In the genomic region with DNA sequence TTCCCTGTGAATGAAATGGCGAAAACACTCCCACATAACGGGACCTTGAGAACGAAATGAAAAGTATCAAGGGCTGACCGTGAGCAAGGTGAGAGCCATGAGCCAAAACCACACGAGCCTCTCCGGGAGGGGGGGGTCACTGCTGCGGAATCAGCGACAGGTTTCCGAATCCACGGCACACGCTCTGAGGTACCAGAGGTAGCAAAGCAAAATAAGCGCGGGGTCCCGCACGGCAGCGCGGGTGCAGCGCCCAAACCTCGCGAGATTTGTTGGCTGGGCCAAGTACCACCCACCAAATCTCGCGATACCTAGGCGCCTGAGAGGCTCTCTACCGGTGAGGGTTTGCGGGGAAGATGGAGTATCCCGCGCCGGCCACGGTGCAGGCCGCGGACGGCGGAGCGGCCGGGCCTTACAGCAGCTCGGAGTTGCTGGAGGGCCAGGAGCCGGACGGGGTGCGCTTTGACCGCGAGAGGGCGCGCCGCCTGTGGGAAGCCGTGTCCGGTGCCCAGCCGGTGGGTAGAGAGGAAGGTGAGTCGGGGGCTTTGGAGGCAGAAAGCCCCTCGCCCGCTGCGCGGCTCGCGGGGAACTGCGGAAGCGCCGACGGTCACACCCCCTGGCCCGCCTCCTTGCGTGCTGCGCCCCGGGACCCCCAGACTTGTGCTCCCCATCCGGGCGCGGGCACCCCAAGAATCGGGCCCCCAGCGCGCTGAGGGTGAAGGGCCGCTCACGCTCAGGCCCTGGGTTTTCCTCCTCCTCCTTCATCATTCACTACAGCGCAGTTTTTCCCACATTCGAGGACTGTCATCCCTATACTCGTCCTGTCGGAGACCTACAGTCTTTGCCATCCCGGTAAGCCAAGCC, we compare ENCODE assay signal across 1 cellular context.
TF ChIP-seq lines count a peak whose summit lies in the region.

A gene with protein sequence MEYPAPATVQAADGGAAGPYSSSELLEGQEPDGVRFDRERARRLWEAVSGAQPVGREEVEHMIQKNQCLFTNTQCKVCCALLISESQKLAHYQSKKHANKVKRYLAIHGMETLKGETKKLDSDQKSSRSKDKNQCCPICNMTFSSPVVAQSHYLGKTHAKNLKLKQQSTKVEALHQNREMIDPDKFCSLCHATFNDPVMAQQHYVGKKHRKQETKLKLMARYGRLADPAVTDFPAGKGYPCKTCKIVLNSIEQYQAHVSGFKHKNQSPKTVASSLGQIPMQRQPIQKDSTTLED (plus strand): TSS at position 311 of the 861 bp plus-strand sequence. CDS start 43 bp downstream, at position 354.

TF ChIP-seq in HepG2, 621 proteins besides CTCF, POLR2A, EP300 and RAD21 (continued from another document and continues in another):
- TF ChIP-seq SALL2 (CRISPR knock-in tag; IDR thresholded peaks at IDR 0.05) (peak; percentile 69), FOXJ3 (CRISPR knock-in tag; IDR thresholded peaks at IDR 0.05; ENCODE audit: borderline replicate concordance) (peak; percentile 7; the same call in 1 of the 2 replicates), ZNF773 (CRISPR knock-in tag; IDR thresholded peaks at IDR 0.05; ENCODE audit: borderline replicate concordance) (peak; percentile 44; the same call in 1 of the 2 replicates), ZFP1 (CRISPR knock-in tag; IDR thresholded peaks at IDR 0.05) (no peak), ZBTB21 (CRISPR knock-in tag; IDR thresholded peaks at IDR 0.05) (no peak), SIX1 (CRISPR knock-in tag; IDR thresholded peaks at IDR 0.05; ENCODE audit: borderline replicate concordance) (peak; percentile 44; the same call in 1 of the 2 replicates), SPEN (CRISPR knock-in tag; IDR thresholded peaks at IDR 0.05; ENCODE audit: low read depth) (peak; percentile 84), ZNF343 (CRISPR knock-in tag; IDR thresholded peaks at IDR 0.05) (0 out of 2 replicates have a peak, but pooled peaks have one; percentile 58), ZMYM4 (CRISPR knock-in tag; IDR thresholded peaks at IDR 0.05) (peak; percentile 72; the same call in 1 of the 2 replicates), HES4 (CRISPR knock-in tag; IDR thresholded peaks at IDR 0.05; ENCODE audit: borderline replicate concordance) (peak; percentile 82; the same call in 1 of the 2 replicates), ZNF782 (CRISPR knock-in tag; IDR thresholded peaks at IDR 0.05; ENCODE audit: borderline replicate concordance) (0 out of 2 replicates have a peak, but pooled peaks have one; percentile 29), TSC22D2 (CRISPR knock-in tag; IDR thresholded peaks at IDR 0.05; ENCODE audit: borderline replicate concordance) (peak; percentile 30; the same call in 1 of the 2 replicates), ZNF256 (CRISPR knock-in tag; conservative IDR thresholded peaks at IDR 0.05) (peak; percentile 57; the same call in 1 of the 2 replicates), ATF3 (CRISPR knock-in tag; IDR thresholded peaks at IDR 0.05) (0 out of 2 replicates have a peak, but pooled peaks have one; percentile 13), ZNF33B (CRISPR knock-in tag; IDR thresholded peaks at IDR 0.05) (no peak; the same call in 1 of the 2 replicates), FIP1L1 (IDR thresholded peaks at IDR 0.05; ENCODE audit: borderline replicate concordance, insufficient read depth, low read depth, low read length) (no peak), PHF21A (CRISPR knock-in tag; IDR thresholded peaks at IDR 0.05) (0 out of 2 replicates have a peak, but pooled peaks have one; percentile 68), TRAFD1 (CRISPR knock-in tag; IDR thresholded peaks at IDR 0.05; ENCODE audit: borderline replicate concordance) (no peak), KMT2B (CRISPR knock-in tag; IDR thresholded peaks at IDR 0.05) (peak; percentile 58; the same call in 1 of the 2 replicates), LRRFIP1 (CRISPR knock-in tag; conservative IDR thresholded peaks at IDR 0.05) (no peak), ZNF780A (CRISPR knock-in tag; IDR thresholded peaks at IDR 0.05) (no peak), NCOA5 (CRISPR knock-in tag; IDR thresholded peaks at IDR 0.05) (no peak), NR3C1 (CRISPR knock-in tag; IDR thresholded peaks at IDR 0.05) (no peak), KMT2A (CRISPR knock-in tag; IDR thresholded peaks at IDR 0.05) (peak; percentile 92; the same call in 1 of the 2 replicates)
- TF ChIP-seq, protein P1, sequence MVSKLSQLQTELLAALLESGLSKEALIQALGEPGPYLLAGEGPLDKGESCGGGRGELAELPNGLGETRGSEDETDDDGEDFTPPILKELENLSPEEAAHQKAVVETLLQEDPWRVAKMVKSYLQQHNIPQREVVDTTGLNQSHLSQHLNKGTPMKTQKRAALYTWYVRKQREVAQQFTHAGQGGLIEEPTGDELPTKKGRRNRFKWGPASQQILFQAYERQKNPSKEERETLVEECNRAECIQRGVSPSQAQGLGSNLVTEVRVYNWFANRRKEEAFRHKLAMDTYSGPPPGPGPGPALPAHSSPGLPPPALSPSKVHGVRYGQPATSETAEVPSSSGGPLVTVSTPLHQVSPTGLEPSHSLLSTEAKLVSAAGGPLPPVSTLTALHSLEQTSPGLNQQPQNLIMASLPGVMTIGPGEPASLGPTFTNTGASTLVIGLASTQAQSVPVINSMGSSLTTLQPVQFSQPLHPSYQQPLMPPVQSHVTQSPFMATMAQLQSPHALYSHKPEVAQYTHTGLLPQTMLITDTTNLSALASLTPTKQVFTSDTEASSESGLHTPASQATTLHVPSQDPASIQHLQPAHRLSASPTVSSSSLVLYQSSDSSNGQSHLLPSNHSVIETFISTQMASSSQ (IDR thresholded peaks at IDR 0.05; ENCODE audit: low read depth) = no peak
- TF ChIP-seq, protein P1 (CRISPR knock-in tag; IDR thresholded peaks at IDR 0.05; ENCODE audit: borderline replicate concordance) = 0 out of 2 replicates have a peak, but pooled peaks have one; percentile 57
- TF ChIP-seq, protein P2, sequence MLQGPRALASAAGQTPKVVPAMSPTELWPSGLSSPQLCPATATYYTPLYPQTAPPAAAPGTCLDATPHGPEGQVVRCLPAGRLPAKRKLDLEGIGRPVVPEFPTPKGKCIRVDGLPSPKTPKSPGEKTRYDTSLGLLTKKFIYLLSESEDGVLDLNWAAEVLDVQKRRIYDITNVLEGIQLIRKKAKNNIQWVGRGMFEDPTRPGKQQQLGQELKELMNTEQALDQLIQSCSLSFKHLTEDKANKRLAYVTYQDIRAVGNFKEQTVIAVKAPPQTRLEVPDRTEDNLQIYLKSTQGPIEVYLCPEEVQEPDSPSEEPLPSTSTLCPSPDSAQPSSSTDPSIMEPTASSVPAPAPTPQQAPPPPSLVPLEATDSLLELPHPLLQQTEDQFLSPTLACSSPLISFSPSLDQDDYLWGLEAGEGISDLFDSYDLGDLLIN (CRISPR knock-in tag; IDR thresholded peaks at IDR 0.05; ENCODE audit: borderline replicate concordance) = no peak
- TF ChIP-seq, protein P3, sequence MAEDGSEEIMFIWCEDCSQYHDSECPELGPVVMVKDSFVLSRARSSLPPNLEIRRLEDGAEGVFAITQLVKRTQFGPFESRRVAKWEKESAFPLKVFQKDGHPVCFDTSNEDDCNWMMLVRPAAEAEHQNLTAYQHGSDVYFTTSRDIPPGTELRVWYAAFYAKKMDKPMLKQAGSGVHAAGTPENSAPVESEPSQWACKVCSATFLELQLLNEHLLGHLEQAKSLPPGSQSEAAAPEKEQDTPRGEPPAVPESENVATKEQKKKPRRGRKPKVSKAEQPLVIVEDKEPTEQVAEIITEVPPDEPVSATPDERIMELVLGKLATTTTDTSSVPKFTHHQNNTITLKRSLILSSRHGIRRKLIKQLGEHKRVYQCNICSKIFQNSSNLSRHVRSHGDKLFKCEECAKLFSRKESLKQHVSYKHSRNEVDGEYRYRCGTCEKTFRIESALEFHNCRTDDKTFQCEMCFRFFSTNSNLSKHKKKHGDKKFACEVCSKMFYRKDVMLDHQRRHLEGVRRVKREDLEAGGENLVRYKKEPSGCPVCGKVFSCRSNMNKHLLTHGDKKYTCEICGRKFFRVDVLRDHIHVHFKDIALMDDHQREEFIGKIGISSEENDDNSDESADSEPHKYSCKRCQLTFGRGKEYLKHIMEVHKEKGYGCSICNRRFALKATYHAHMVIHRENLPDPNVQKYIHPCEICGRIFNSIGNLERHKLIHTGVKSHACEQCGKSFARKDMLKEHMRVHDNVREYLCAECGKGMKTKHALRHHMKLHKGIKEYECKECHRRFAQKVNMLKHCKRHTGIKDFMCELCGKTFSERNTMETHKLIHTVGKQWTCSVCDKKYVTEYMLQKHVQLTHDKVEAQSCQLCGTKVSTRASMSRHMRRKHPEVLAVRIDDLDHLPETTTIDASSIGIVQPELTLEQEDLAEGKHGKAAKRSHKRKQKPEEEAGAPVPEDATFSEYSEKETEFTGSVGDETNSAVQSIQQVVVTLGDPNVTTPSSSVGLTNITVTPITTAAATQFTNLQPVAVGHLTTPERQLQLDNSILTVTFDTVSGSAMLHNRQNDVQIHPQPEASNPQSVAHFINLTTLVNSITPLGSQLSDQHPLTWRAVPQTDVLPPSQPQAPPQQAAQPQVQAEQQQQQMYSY (CRISPR knock-in tag; IDR thresholded peaks at IDR 0.05) = no peak; the same call in 1 of the 2 replicates
- TF ChIP-seq, protein P4, sequence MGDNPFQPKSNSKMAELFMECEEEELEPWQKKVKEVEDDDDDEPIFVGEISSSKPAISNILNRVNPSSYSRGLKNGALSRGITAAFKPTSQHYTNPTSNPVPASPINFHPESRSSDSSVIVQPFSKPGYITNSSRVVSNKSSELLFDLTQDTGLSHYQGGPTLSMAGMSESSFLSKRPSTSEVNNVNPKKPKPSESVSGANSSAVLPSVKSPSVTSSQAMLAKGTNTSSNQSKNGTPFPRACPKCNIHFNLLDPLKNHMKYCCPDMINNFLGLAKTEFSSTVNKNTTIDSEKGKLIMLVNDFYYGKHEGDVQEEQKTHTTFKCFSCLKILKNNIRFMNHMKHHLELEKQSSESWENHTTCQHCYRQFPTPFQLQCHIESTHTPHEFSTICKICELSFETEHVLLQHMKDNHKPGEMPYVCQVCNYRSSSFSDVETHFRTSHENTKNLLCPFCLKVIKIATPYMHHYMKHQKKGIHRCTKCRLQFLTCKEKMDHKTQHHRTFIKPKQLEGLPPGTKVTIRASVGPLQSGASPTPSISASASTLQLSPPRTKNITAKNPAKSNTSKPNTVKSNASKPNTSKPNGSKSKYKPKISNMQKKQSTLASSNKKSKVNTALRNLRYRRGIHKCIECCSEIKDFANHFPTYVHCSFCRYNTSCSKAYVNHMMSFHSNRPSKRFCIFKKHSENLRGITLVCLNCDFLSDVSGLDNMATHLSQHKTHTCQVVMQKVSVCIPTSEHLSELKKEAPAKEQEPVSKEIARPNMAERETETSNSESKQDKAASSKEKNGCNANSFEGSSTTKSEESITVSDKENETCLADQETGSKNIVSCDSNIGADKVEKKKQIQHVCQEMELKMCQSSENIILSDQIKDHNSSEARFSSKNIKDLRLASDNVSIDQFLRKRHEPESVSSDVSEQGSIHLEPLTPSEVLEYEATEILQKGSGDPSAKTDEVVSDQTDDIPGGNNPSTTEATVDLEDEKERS (CRISPR knock-in tag; IDR thresholded peaks at IDR 0.05) = no peak
- TF ChIP-seq, protein P5, sequence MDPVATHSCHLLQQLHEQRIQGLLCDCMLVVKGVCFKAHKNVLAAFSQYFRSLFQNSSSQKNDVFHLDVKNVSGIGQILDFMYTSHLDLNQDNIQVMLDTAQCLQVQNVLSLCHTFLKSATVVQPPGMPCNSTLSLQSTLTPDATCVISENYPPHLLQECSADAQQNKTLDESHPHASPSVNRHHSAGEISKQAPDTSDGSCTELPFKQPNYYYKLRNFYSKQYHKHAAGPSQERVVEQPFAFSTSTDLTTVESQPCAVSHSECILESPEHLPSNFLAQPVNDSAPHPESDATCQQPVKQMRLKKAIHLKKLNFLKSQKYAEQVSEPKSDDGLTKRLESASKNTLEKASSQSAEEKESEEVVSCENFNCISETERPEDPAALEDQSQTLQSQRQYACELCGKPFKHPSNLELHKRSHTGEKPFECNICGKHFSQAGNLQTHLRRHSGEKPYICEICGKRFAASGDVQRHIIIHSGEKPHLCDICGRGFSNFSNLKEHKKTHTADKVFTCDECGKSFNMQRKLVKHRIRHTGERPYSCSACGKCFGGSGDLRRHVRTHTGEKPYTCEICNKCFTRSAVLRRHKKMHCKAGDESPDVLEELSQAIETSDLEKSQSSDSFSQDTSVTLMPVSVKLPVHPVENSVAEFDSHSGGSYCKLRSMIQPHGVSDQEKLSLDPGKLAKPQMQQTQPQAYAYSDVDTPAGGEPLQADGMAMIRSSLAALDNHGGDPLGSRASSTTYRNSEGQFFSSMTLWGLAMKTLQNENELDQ (CRISPR knock-in tag; IDR thresholded peaks at IDR 0.05; ENCODE audit: borderline replicate concordance) = no peak
